ENCODE assay signal across 7 cellular contexts in genomic region chr22:42615092-42615859, GRCh38. TPM values are rescaled to one million over a fixed set of nuclear protein-coding genes. Genes with fewer than 3 reads are reported as not detected.
DNase-seq lines count a peak whose midpoint lies in the region; ATAC-seq, FAIRE-seq and TF ChIP-seq lines count a peak whose summit lies in the region.

No MANE protein-coding gene starts in this region.

- peaks cover 9% of the 10 kb centered on the region; the same call in 1 of the 2 replicates for H4K20me1 ChIP-seq in GM12878 (ENCODE audit: control insufficient read depth, insufficient read depth)

- POLR2A ChIA-PET in GM12878 (lab: Charles Lee) = interaction anchor here (0.5 to 2.1 kb wide), 9 partner anchors 27 to 995 kb away, joined by 3 to 7 read pairs (median 3); partner anchors contain the start of gene CYB5R3

- H3K4me3 ChIP-seq in GM12878 (peak overlapping the region; percentile 43; the same call in 1 of the 2 replicates), sigmoid colon (peak overlapping the region; percentile 28 to 87 (median 72))

- peaks cover 40% of the 10 kb centered on the region for H3K79me2 ChIP-seq in GM12878 (ENCODE audit: control insufficient read depth, insufficient read depth, low read length)

- intact Hi-C loops in GM12878 (cut with micrococcal nuclease; ENCODE audit: unreplicated experiment) = loop anchor here (2.0 to 10.0 kb wide), 2 partner anchors 34 to 520 kb away; partner anchors contain the start of genes CYB5R3 and NDUFA6
- intact Hi-C loops in sigmoid colon (cut with DNase I) = loop anchor here (5.0 kb wide), 1 partner anchor 102 kb away; no protein-coding TSS in a partner anchor

- TF ChIP-seq EP300 in GM12878 (IDR thresholded peaks at IDR 0.05; ENCODE audit: borderline replicate concordance in 1 of 2, control insufficient read depth in 1 of 2, low read depth in 2 of 2, low read length in 2 of 2) (peak in 1 of 2 experiments; percentile 59; a peak in 2 of 4 replicates), sigmoid colon (IDR thresholded peaks at IDR 0.05) (no peak)

- FAIRE-seq in GM12878 (lab: Jason Lieb, UNC) = no peak

- no peak; a peak in 1 of 6 replicates for TF ChIP-seq CTCF in GM12878 (IDR thresholded peaks at IDR 0.05 in 2 of 3, conservative IDR thresholded peaks at IDR 0.05 in 1 of 3; ENCODE audit: control insufficient read depth in 2 of 3, extremely low read depth in 1 of 3, insufficient read depth in 1 of 3, low read depth in 3 of 3, low read length in 3 of 3)
- TF ChIP-seq CTCF in sigmoid colon (IDR thresholded peaks at IDR 0.05) = no peak

- TF ChIP-seq RAD21 in GM12878 (IDR thresholded peaks at IDR 0.05; ENCODE audit: insufficient read depth, low read depth, low read length) = no peak

- H2AFZ ChIP-seq in GM12878 (ENCODE audit: control insufficient read depth, low read depth, low read length) = peak overlapping the region; percentile 92

- WGBS in GM12878 (ENCODE audit: insufficient coverage, insufficient replicate concordance, low lambda C conversion rate, missing lambda C conversion rate) = under 1% methylated on average over 35 of the region's 35 CpGs
- WGBS in sigmoid colon, 2 donors = 0% methylated on average over 35 of the region's 35 CpGs

- in situ Hi-C loops in GM12878 (cut with MboI) = no loop called here

- H3K9ac ChIP-seq in GM12878 (ENCODE audit: control insufficient read depth, insufficient read depth, low read length) = peak overlapping the region; percentile 98

- CTCF ChIA-PET in GM12878 (lab: Yijun Ruan, JAX) = interaction anchor here (0.6 to 2.0 kb wide), 6 partner anchors 51 to 744 kb away, joined by 3 to 7 read pairs (median 3); no protein-coding TSS in a partner anchor

- DNase-seq in NCI-H2029 (lab: John Stamatoyannopoulos, UW) (peak; percentile 74), T-helper 9 cell (peak; percentile 69), GM12878 (ENCODE audit: low read depth, low spot score) (peak; percentile 98), iPS DF 19.7 (ENCODE audit: low read depth, low spot score) (peak; percentile 98), sigmoid colon (peak; percentile 97)

- H3K36me3 ChIP-seq in GM12878 (ENCODE audit: control insufficient read depth in 2 of 2, insufficient read depth in 2 of 2, low read length in 1 of 2) = peaks cover 3 to 12% of the 10 kb centered on the region in 2 experiments; a peak in 3 of 4 replicates
- peaks cover 0 to 16% (median 7%) of the 10 kb centered on the region in 4 donors for H3K36me3 ChIP-seq in sigmoid colon

- BruUV-seq in GM12878 (replicated peaks; lab: Mats Ljungman, UMichigan) = TSS peak; percentile 100

- peak overlapping the region; percentile 84 for H3K4me2 ChIP-seq in GM12878 (ENCODE audit: control insufficient read depth, insufficient read depth)

- peak overlapping the region; percentile 100 for H3K27ac ChIP-seq in GM12878 (ENCODE audit: control insufficient read depth, insufficient read depth)
- H3K27ac ChIP-seq in sigmoid colon = peak overlapping the region; percentile 87 to 98 (median 93)

- SMC1A ChIA-PET in GM12878 (lab: Charles Lee; ENCODE audit: uncharacterized antibody, unreplicated experiment) = interaction anchor here (0.7 to 1.6 kb wide), 2 partner anchors 40 to 94 kb away, joined by 3 to 6 read pairs; no protein-coding TSS in a partner anchor

- RAD21 ChIA-PET in GM12878 (lab: Charles Lee; ENCODE audit: unreplicated experiment) = interaction anchor here (0.6 to 1.7 kb wide), 5 partner anchors 27 to 307 kb away, joined by 3 to 6 read pairs (median 4); partner anchors contain the start of gene CYB5R3

- ATAC-seq in GM18508 (IDR thresholded peaks at IDR 0.05; ENCODE audit: insufficient read depth, unreplicated experiment) (peak; percentile 43), HG02970 (IDR thresholded peaks at IDR 0.05; ENCODE audit: low FRiP score, unreplicated experiment) (peak; percentile 57), GM12878 (peak; percentile 86)

- H3K9me3 ChIP-seq in GM12878 (replicated peaks; ENCODE audit: control insufficient read depth, insufficient read depth, low read length) = no peaks in the 10 kb centered on the region
- no peaks in the 10 kb centered on the region for H3K9me3 ChIP-seq in sigmoid colon

- H3K27me3 ChIP-seq in GM12878 (replicated peaks in 1 of 2; ENCODE audit: control insufficient read depth in 2 of 2, insufficient read depth in 2 of 2, low read length in 1 of 2) (no peaks in the 10 kb centered on the region), sigmoid colon (no peaks in the 10 kb centered on the region)

- TF ChIP-seq POLR2A in GM12878 (IDR thresholded peaks at IDR 0.05; ENCODE audit: low read depth, low read length) (peak; percentile 96), sigmoid colon (IDR thresholded peaks at IDR 0.05) (peak; percentile 97 to 98)

- H3K4me1 ChIP-seq in GM12878 (ENCODE audit: control insufficient read depth, insufficient read depth, low read length) = peaks cover 17% of the 10 kb centered on the region
- peaks cover 2 to 67% (median 58%) of the 10 kb centered on the region in 4 donors for H3K4me1 ChIP-seq in sigmoid colon

TF ChIP-seq in GM12878, 131 proteins besides CTCF, POLR2A, EP300 and RAD21 (continues in another document):
- TF ChIP-seq DPF2 (IDR thresholded peaks at IDR 0.05) (peak; percentile 90), IKZF1 (conservative IDR thresholded peaks at IDR 0.05) (peak; percentile 77; the same call in 1 of the 2 replicates)

RNA-seq across cellular contexts. Expression of gene POLDIP3, which starts 0.6 kb away (rescaled TPM):
- 25.8 and 29.0 TPM in 2 replicates for total RNA-seq in GM12878 (2013; cell fraction: nucleolus; rRNA removed)
- 32.9 and 38.9 TPM in 2 replicates for total RNA-seq in GM12878 (2014; rRNA removed)
- total RNA-seq in GM12878 (2014; rRNA removed; fragmentation: Illumina TruSeq; extraction: Trizol) = 25.9 and 27.0 TPM in 2 replicates
- 54.1 and 55.9 TPM in 2 replicates for total RNA-seq in GM12878 (2021)
- 37.9 TPM for polyA plus RNA-seq in GM12878 (2011; ENCODE audit: low read depth)
- 35.6 and 54.2 TPM in 2 replicates for polyA plus RNA-seq in GM12878 (2011; rRNA removed)
- 41.6 and 47.6 TPM in 2 replicates for polyA plus RNA-seq in GM12878 (2011; cell fraction: cytosol; rRNA removed)
- 54.4 and 62.1 TPM in 2 replicates for polyA plus RNA-seq in GM12878 (2011; cell fraction: nucleus; rRNA removed)
- 39.1 and 43.5 TPM in 2 replicates for polyA plus RNA-seq in GM12878 (2012)
- 43.3 and 52.6 TPM in 2 replicates for polyA plus RNA-seq in GM12878 (2014; fragmentation: Illumina TruSeq; extraction: Trizol)
- 10 to 100 TPM; 14.8 to 19.3 TPM for polyA plus RNA-seq in GM12878 (2014; fragmentation: Nextera tagmentation; extraction: Ambion mirVana)
- polyA plus RNA-seq in GM12878 (2014; rRNA removed) = 46.4 and 49.3 TPM in 2 replicates
- 10 to 100 TPM; 60.1 to 60.2 TPM for polyA plus RNA-seq in GM12878 (2016; fragmentation: Nextera tagmentation; extraction: Ambion mirVana)
- polyA minus RNA-seq in GM12878 (2011; rRNA and poly(A)+ RNA removed) = 33.2 and 42.9 TPM in 2 replicates
- 13.8 and 18.2 TPM in 2 replicates for polyA minus RNA-seq in GM12878 (2011; cell fraction: cytosol; rRNA and poly(A)+ RNA removed)
- 14.7 and 20.4 TPM in 2 replicates for polyA minus RNA-seq in GM12878 (2011; cell fraction: nucleus; rRNA and poly(A)+ RNA removed)
- 10 to 100 TPM; 30.2 to 41.4 (median 34.5) TPM for total RNA-seq in sigmoid colon
- polyA plus RNA-seq in sigmoid colon = 10 to 100 TPM; 25.8 to 45.9 (median 29.6) TPM

RNA-seq across cellular contexts. Expression of gene ATP5MGL, which starts 25.1 kb away (rescaled TPM):
- total RNA-seq in GM12878 (2013; cell fraction: nucleolus; rRNA removed) = 4.9 and 7.6 TPM in 2 replicates
- total RNA-seq in GM12878 (2014; rRNA removed) (0.22 and 0.40 TPM in 2 replicates), GM12878 (2014; rRNA removed; fragmentation: Illumina TruSeq; extraction: Trizol) (0.85 TPM in 1 of 2 replicates, not detected in the other), GM12878 (2021) (0.43 and 0.46 TPM in 2 replicates), sigmoid colon (under 1 TPM in 1 of 4 donors, not detected in 3; 0.66 TPM)
- not detected for polyA plus RNA-seq in GM12878 (2011; ENCODE audit: low read depth)
- polyA plus RNA-seq in GM12878 (2011; rRNA removed) (0.23 and 0.26 TPM in 2 replicates), GM12878 (2014; fragmentation: Illumina TruSeq; extraction: Trizol) (not detected in 2 replicates), GM12878 (2014; fragmentation: Nextera tagmentation; extraction: Ambion mirVana) (under 1 TPM; 0.24 to 0.60 TPM), GM12878 (2014; rRNA removed) (not detected in 2 replicates), GM12878 (2016; fragmentation: Nextera tagmentation; extraction: Ambion mirVana) (under 1 TPM; 0.47 to 0.71 TPM), sigmoid colon (under 1 TPM in 1 of 3 donors, not detected in 2; 0.25 TPM)
- polyA plus RNA-seq in GM12878 (2011; cell fraction: cytosol; rRNA removed) = not detected in 2 replicates
- polyA plus RNA-seq in GM12878 (2011; cell fraction: nucleus; rRNA removed) = 0.51 and 0.52 TPM in 2 replicates
- polyA plus RNA-seq in GM12878 (2012) = not detected in 2 replicates
- 1.6 and 2.0 TPM in 2 replicates for polyA minus RNA-seq in GM12878 (2011; rRNA and poly(A)+ RNA removed)
- polyA minus RNA-seq in GM12878 (2011; cell fraction: cytosol; rRNA and poly(A)+ RNA removed) = not detected in 2 replicates
- 3.0 and 3.5 TPM in 2 replicates for polyA minus RNA-seq in GM12878 (2011; cell fraction: nucleus; rRNA and poly(A)+ RNA removed)

RNA-seq across cellular contexts. Expression of gene CYB5R3, which starts 33.9 kb away (rescaled TPM):
- 38.2 and 40.3 TPM in 2 replicates for total RNA-seq in GM12878 (2013; cell fraction: nucleolus; rRNA removed)
- total RNA-seq in GM12878 (2014; rRNA removed) (33.3 and 46.8 TPM in 2 replicates), GM12878 (2014; rRNA removed; fragmentation: Illumina TruSeq; extraction: Trizol) (20.5 and 22.9 TPM in 2 replicates), GM12878 (2021) (81.7 and 83.8 TPM in 2 replicates), sigmoid colon (100 to 1,000 TPM in 2 of 4 donors, 10 to 100 TPM in 2; 71.5 to 156 (median 88.6) TPM)
- polyA plus RNA-seq in GM12878 (2011; ENCODE audit: low read depth) = 23.6 TPM
- polyA plus RNA-seq in GM12878 (2011; rRNA removed) (21.0 and 70.3 TPM in 2 replicates), GM12878 (2014; fragmentation: Illumina TruSeq; extraction: Trizol) (37.3 and 65.3 TPM in 2 replicates), GM12878 (2014; fragmentation: Nextera tagmentation; extraction: Ambion mirVana) (1 to 10 TPM; 2.0 to 3.5 TPM), GM12878 (2014; rRNA removed) (81.0 and 102 TPM in 2 replicates), GM12878 (2016; fragmentation: Nextera tagmentation; extraction: Ambion mirVana) (100 to 1,000 TPM; 104 to 119 TPM), sigmoid colon (100 to 1,000 TPM in 1 of 3 donors, 10 to 100 TPM in 2; 44.9 to 158 (median 78.7) TPM)
- 82.7 and 87.2 TPM in 2 replicates for polyA plus RNA-seq in GM12878 (2011; cell fraction: cytosol; rRNA removed)
- polyA plus RNA-seq in GM12878 (2011; cell fraction: nucleus; rRNA removed) = 56.1 and 64.4 TPM in 2 replicates
- 62.8 and 80.6 TPM in 2 replicates for polyA plus RNA-seq in GM12878 (2012)
- polyA minus RNA-seq in GM12878 (2011; rRNA and poly(A)+ RNA removed) = 49.7 and 58.4 TPM in 2 replicates
- polyA minus RNA-seq in GM12878 (2011; cell fraction: cytosol; rRNA and poly(A)+ RNA removed) = 36.8 and 38.8 TPM in 2 replicates
- 12.7 and 24.7 TPM in 2 replicates for polyA minus RNA-seq in GM12878 (2011; cell fraction: nucleus; rRNA and poly(A)+ RNA removed)

Comparison
In these comparisons a context has a peak if more than half of its experiments do, and no peak if none do; other contexts are left out.
1. Peak in every context shown above with its lines: DNase-seq, ATAC-seq, H3K4me3 ChIP-seq and H3K27ac ChIP-seq.